ENCODE assay signal across 15 cellular contexts in the genomic region with DNA sequence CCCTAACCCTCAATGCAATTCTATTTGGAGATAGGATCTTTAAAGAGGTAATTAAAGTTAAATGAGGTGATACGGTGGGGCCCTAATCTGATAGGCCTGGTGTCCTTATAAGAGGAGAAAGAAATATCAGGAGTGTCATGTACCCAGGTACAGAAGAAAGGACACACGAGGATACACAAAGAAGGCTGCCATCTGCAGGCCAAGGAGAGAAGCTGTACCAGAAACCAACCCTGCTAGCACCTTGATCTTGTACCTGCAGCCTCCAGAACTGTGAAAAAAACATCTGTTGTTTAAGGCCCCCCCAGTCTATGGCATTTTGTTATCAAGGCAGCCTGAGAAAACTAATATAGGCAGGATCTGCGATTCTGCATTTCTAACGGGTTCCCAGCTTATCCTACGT. TPM values are rescaled to one million over a fixed set of nuclear protein-coding genes. Genes with fewer than 3 reads are reported as not detected.
DNase-seq lines count a peak whose midpoint lies in the region; ATAC-seq and TF ChIP-seq lines count a peak whose summit lies in the region.
"Had no signal": no experiment of that assay in that cellular context is flagged by ENCODE, and none has a peak within 500 bp of the region (broad histone marks: within the 10 kb centered on the region; RNA-seq: fewer than 3 reads in every experiment).

No MANE protein-coding gene starts in this region.

- no peaks in the 10 kb centered on the region for H3K27me3 Mint-ChIP-seq in activated CD4-positive, alpha-beta memory T cell treated with anti-CD3 and anti-CD28 coated beads for 36 hours
- peaks cover 3% of the 10 kb centered on the region for H3K27me3 Mint-ChIP-seq in activated CD4-positive, alpha-beta memory T cell treated with anti-CD3 and anti-CD28 coated beads, Interleukin-2, amount 10 ng/mL, durations not matched to agents 7 days and 5 days
- H3K27me3 Mint-ChIP-seq in naive thymus-derived CD4-positive, alpha-beta T cell: peaks cover 0 to 3% (median 0%) of the 10 kb centered on the region in 5 donors
- H3K27me3 Mint-ChIP-seq: CD8-positive, alpha-beta memory T cell had no signal

- ATAC-seq in psoas muscle: no peak
- no peak for ATAC-seq in naive thymus-derived CD4-positive, alpha-beta T cell

- no peaks in the 10 kb centered on the region for H3K9me3 Mint-ChIP-seq in activated CD4-positive, alpha-beta memory T cell treated with anti-CD3 and anti-CD28 coated beads for 36 hours
- no peaks in the 10 kb centered on the region for H3K9me3 Mint-ChIP-seq in activated CD4-positive, alpha-beta memory T cell treated with anti-CD3 and anti-CD28 coated beads, Interleukin-2, amount 10 ng/mL, durations not matched to agents 7 days and 5 days
- H3K9me3 Mint-ChIP-seq in naive thymus-derived CD4-positive, alpha-beta T cell: peaks cover 0 to 9% (median 0%) of the 10 kb centered on the region in 11 donors
- H3K9me3 Mint-ChIP-seq: CD8-positive, alpha-beta memory T cell had no signal

- no peak overlapping the region for H3K27ac ChIP-seq in psoas muscle
- H3K27ac ChIP-seq in naive thymus-derived CD4-positive, alpha-beta T cell (ENCODE audit: low read depth, low read length): no peak overlapping the region
- H3K27ac ChIP-seq: epithelial cell of prostate had no signal

- POLR2A ChIA-PET in activated CD4-positive, alpha-beta memory T cell treated with anti-CD3 and anti-CD28 coated beads for 36 hours (lab: Charles Lee): no interaction called here
- POLR2A ChIA-PET in activated CD4-positive, alpha-beta memory T cell treated with anti-CD3 and anti-CD28 coated beads, Interleukin-2, amount 10 ng/mL, durations not matched to agents 7 days and 5 days (lab: Charles Lee): no interaction called here
- POLR2A ChIA-PET in naive thymus-derived CD4-positive, alpha-beta T cell (lab: Charles Lee): no interaction called here

- H3K9me3 ChIP-seq in psoas muscle: no peaks in the 10 kb centered on the region
- no peaks in the 10 kb centered on the region for H3K9me3 ChIP-seq in naive thymus-derived CD4-positive, alpha-beta T cell (ENCODE audit: control insufficient read depth in 2 of 3, low read length in 3 of 3)
- H3K9me3 ChIP-seq in MG63: no peaks in the 10 kb centered on the region

- H3K36me3 ChIP-seq in psoas muscle (ENCODE audit: insufficient read depth in 1 of 2, low read depth in 1 of 2) (no peaks in the 10 kb centered on the region), MG63 (no peaks in the 10 kb centered on the region)
- H3K36me3 ChIP-seq in naive thymus-derived CD4-positive, alpha-beta T cell (ENCODE audit: control insufficient read depth in 2 of 3, insufficient read depth in 3 of 3, low read length in 3 of 3): no peaks in the 10 kb centered on the region

- DNase-seq in activated CD4-positive, alpha-beta memory T cell treated with anti-CD3 and anti-CD28 coated beads for 36 hours: peak; percentile 16
- DNase-seq in activated CD4-positive, alpha-beta memory T cell treated with anti-CD3 and anti-CD28 coated beads, Interleukin-2, amount 10 ng/mL, durations not matched to agents 7 days and 5 days: no peak
- peak; percentile 5 to 20 for DNase-seq in Kasumi-1 (lab: John Stamatoyannopoulos, UW)
- no peak for DNase-seq in astrocyte of the cerebellum (ENCODE audit: low read depth)
- DNase-seq in psoas muscle: no peak
- DNase-seq in naive thymus-derived CD4-positive, alpha-beta T cell: no peak
- no peak for DNase-seq in CD1c-positive myeloid dendritic cell (ENCODE audit: extremely low spot score)
- no peak for DNase-seq in MG63
- DNase-seq: CD8-positive, alpha-beta memory T cell; kidney glomerular epithelial cell; occipital lobe; stimulated activated CD4-positive, alpha-beta T cell treated with anti-CD3 and anti-CD28 coated beads, Interleukin-4, amount 100 ng/mL, for 4 hours had no signal

- WGBS in psoas muscle, 3 donors: 84 to 89% (median 86%) methylated on average over 5 of the region's 5 CpGs

- in situ Hi-C loops in astrocyte of the cerebellum (cut with HindIII; ENCODE audit: low sequenced_read_pairs): no loop called here

- H3K4me3 Mint-ChIP-seq in activated CD4-positive, alpha-beta memory T cell treated with anti-CD3 and anti-CD28 coated beads for 36 hours: no peak overlapping the region
- no peak overlapping the region for H3K4me3 Mint-ChIP-seq in activated CD4-positive, alpha-beta memory T cell treated with anti-CD3 and anti-CD28 coated beads, Interleukin-2, amount 10 ng/mL, durations not matched to agents 7 days and 5 days
- no peak overlapping the region for H3K4me3 Mint-ChIP-seq in naive thymus-derived CD4-positive, alpha-beta T cell
- H3K4me3 Mint-ChIP-seq: CD8-positive, alpha-beta memory T cell had no signal

- H3K4me3 ChIP-seq in astrocyte of the cerebellum (ENCODE audit: low read depth, low read length) (no peak overlapping the region), psoas muscle (no peak overlapping the region), MG63 (no peak overlapping the region)
- H3K4me3 ChIP-seq in naive thymus-derived CD4-positive, alpha-beta T cell (ENCODE audit: low read length): no peak overlapping the region

- H3K4me1 ChIP-seq in psoas muscle: no peaks in the 10 kb centered on the region
- no peaks in the 10 kb centered on the region for H3K4me1 ChIP-seq in naive thymus-derived CD4-positive, alpha-beta T cell (ENCODE audit: control insufficient read depth in 2 of 2, insufficient read depth in 2 of 2, low read length in 2 of 2)

- TF ChIP-seq CTCF in astrocyte of the cerebellum (IDR thresholded peaks at IDR 0.05; ENCODE audit: low read depth, low read length, missing control alignments) (peak; percentile 17), psoas muscle (IDR thresholded peaks at IDR 0.05) (peak; percentile 7)

- no peaks in the 10 kb centered on the region for H3K4me1 Mint-ChIP-seq in activated CD4-positive, alpha-beta memory T cell treated with anti-CD3 and anti-CD28 coated beads for 36 hours (ENCODE audit: low read depth)
- H3K4me1 Mint-ChIP-seq in activated CD4-positive, alpha-beta memory T cell treated with anti-CD3 and anti-CD28 coated beads, Interleukin-2, amount 10 ng/mL, durations not matched to agents 7 days and 5 days: no peaks in the 10 kb centered on the region
- H3K4me1 Mint-ChIP-seq in naive thymus-derived CD4-positive, alpha-beta T cell: no peaks in the 10 kb centered on the region
- H3K4me1 Mint-ChIP-seq: CD8-positive, alpha-beta memory T cell had no signal

- CTCF ChIA-PET in activated CD4-positive, alpha-beta memory T cell treated with anti-CD3 and anti-CD28 coated beads for 36 hours (lab: Charles Lee): interaction anchor here (0.7 to 3.6 kb wide), 5 partner anchors 9 to 413 kb away, joined by 4 to 24 read pairs (median 5); a partner anchor contains a TSS
- CTCF ChIA-PET in activated CD4-positive, alpha-beta memory T cell treated with anti-CD3 and anti-CD28 coated beads, Interleukin-2, amount 10 ng/mL, durations not matched to agents 7 days and 5 days (lab: Charles Lee): interaction anchor here (1.4 to 2.5 kb wide), 2 partner anchors 37 to 542 kb away, joined by 3 to 6 read pairs; no protein-coding TSS in a partner anchor
- CTCF ChIA-PET in naive thymus-derived CD4-positive, alpha-beta T cell (lab: Charles Lee): interaction anchor here (0.7 kb wide), 1 partner anchor 412 kb away, joined by 4 read pairs; no protein-coding TSS in a partner anchor

- no peaks in the 10 kb centered on the region for H3K36me3 Mint-ChIP-seq in activated CD4-positive, alpha-beta memory T cell treated with anti-CD3 and anti-CD28 coated beads for 36 hours
- no peaks in the 10 kb centered on the region for H3K36me3 Mint-ChIP-seq in activated CD4-positive, alpha-beta memory T cell treated with anti-CD3 and anti-CD28 coated beads, Interleukin-2, amount 10 ng/mL, durations not matched to agents 7 days and 5 days (ENCODE audit: low read depth)
- peaks cover 0 to 16% (median 0%) of the 10 kb centered on the region in 5 donors for H3K36me3 Mint-ChIP-seq in naive thymus-derived CD4-positive, alpha-beta T cell
- H3K36me3 Mint-ChIP-seq: CD8-positive, alpha-beta memory T cell had no signal

- no peak overlapping the region for H3K27ac Mint-ChIP-seq in activated CD4-positive, alpha-beta memory T cell treated with anti-CD3 and anti-CD28 coated beads for 36 hours
- H3K27ac Mint-ChIP-seq in activated CD4-positive, alpha-beta memory T cell treated with anti-CD3 and anti-CD28 coated beads, Interleukin-2, amount 10 ng/mL, durations not matched to agents 7 days and 5 days: no peak overlapping the region
- H3K27ac Mint-ChIP-seq in naive thymus-derived CD4-positive, alpha-beta T cell: no peak overlapping the region
- H3K27ac Mint-ChIP-seq: CD8-positive, alpha-beta memory T cell had no signal

- no peaks in the 10 kb centered on the region for H3K27me3 ChIP-seq in psoas muscle (ENCODE audit: insufficient read depth in 3 of 3, low read length in 2 of 3)
- H3K27me3 ChIP-seq in naive thymus-derived CD4-positive, alpha-beta T cell (ENCODE audit: control insufficient read depth in 2 of 2, insufficient read depth in 2 of 2, low read length in 2 of 2): no peaks in the 10 kb centered on the region
- no peaks in the 10 kb centered on the region for H3K27me3 ChIP-seq in MG63

- intact Hi-C loops in activated CD4-positive, alpha-beta memory T cell treated with anti-CD3 and anti-CD28 coated beads for 36 hours (cut with micrococcal nuclease): no loop called here
- intact Hi-C loops in psoas muscle (cut with DNase I): no loop called here
- intact Hi-C loops in naive thymus-derived CD4-positive, alpha-beta T cell (cut with micrococcal nuclease): no loop called here

RNA-seq across cellular contexts. Expression of a gene that starts 44.2 kb away (rescaled TPM):
- 10 to 100 TPM; 79.5 to 83.3 TPM for total RNA-seq in activated CD4-positive, alpha-beta memory T cell treated with anti-CD3 and anti-CD28 coated beads for 36 hours
- total RNA-seq in activated CD4-positive, alpha-beta memory T cell treated with anti-CD3 and anti-CD28 coated beads, Interleukin-2, amount 10 ng/mL, durations not matched to agents 7 days and 5 days: 10 to 100 TPM; 95.4 to 97.1 TPM
- 10 to 100 TPM; 28.2 to 34.4 (median 28.6) TPM for total RNA-seq in psoas muscle
- 10 to 100 TPM; 25.6 to 49.8 (median 25.7) TPM for polyA plus RNA-seq in psoas muscle
- total RNA-seq in naive thymus-derived CD4-positive, alpha-beta T cell: 100 to 1,000 TPM in 2 of 5 experiments, 10 to 100 TPM in 3; 86.4 to 120 (median 98.2) TPM
- 100 to 1,000 TPM; 120 to 160 TPM for polyA plus RNA-seq in naive thymus-derived CD4-positive, alpha-beta T cell
- total RNA-seq in MG63 (2014; rRNA removed; shearing (Covaris generic); ENCODE audit: low replicate concordance): 66.8 and 97.9 TPM in 2 replicates

RNA-seq across cellular contexts. Expression of a gene that starts 54.6 kb away (rescaled TPM):
- not detected for total RNA-seq in activated CD4-positive, alpha-beta memory T cell treated with anti-CD3 and anti-CD28 coated beads for 36 hours
- total RNA-seq in activated CD4-positive, alpha-beta memory T cell treated with anti-CD3 and anti-CD28 coated beads, Interleukin-2, amount 10 ng/mL, durations not matched to agents 7 days and 5 days: not detected
- total RNA-seq in psoas muscle: not detected
- polyA plus RNA-seq in psoas muscle: under 1 TPM in 1 of 3 donors, not detected in 2; 0.01 TPM
- total RNA-seq in naive thymus-derived CD4-positive, alpha-beta T cell: not detected
- polyA plus RNA-seq in naive thymus-derived CD4-positive, alpha-beta T cell: not detected
- total RNA-seq in MG63 (2014; rRNA removed; shearing (Covaris generic); ENCODE audit: low replicate concordance): not detected in 2 replicates
- total RNA-seq: CD8-positive, alpha-beta memory T cell; occipital lobe; subcutaneous adipose tissue had no signal
- polyA plus RNA-seq: adipose tissue; CD8-positive, alpha-beta memory T cell had no signal

Comparison
In these comparisons a context has a peak if more than half of its experiments do, and no peak if none do; other contexts are left out.
1. DNase-seq: peak in activated CD4-positive, alpha-beta memory T cell treated with anti-CD3 and anti-CD28 coated beads for 36 hours (single experiment) and Kasumi-1 (2 of 2); none in activated CD4-positive, alpha-beta memory T cell treated with anti-CD3 and anti-CD28 coated beads, Interleukin-2, amount 10 ng/mL, durations not matched to agents 7 days and 5 days (single experiment), astrocyte of the cerebellum (single experiment), psoas muscle (0 of 2), naive thymus-derived CD4-positive, alpha-beta T cell (0 of 9), CD1c-positive myeloid dendritic cell (single experiment) and MG63 (single experiment).